Comparison of ENCODE assay signal across 30 cellular contexts in genomic region chr6:81594501-81594900, GRCh38.
"Had no signal": no experiment of that assay in that cellular context is flagged by ENCODE, and none has a peak within 500 bp of the region (broad histone marks: within the 10 kb centered on the region; RNA-seq: fewer than 3 reads in every experiment).

No MANE protein-coding gene starts in this region.

- ATAC-seq: naive thymus-derived CD8-positive, alpha-beta T cell; natural killer cell treated with Interleukin-12 subunit alpha and Interleukin-12 subunit beta and Interleukin-15 and Interleukin-18, amount 100 ng/mL, for 72 hours; pancreas; psoas muscle; right cardiac atrium; sciatic nerve; stimulated activated memory B cell treated with anti-CD40 and anti-IgM and Interleukin-4, amounts not matched to agents 10 μg/mL and 1 μg/mL and 100 μg/mL, for 72 hours; stimulated activated naive CD8-positive, alpha-beta T cell treated with anti-CD3 and anti-CD28 coated beads, Interleukin-15, amount 100 ng/mL, for 72 hours; stimulated activated naive CD8-positive, alpha-beta T cell treated with anti-CD3 and anti-CD28 coated beads, Interleukin-15, Interleukin-2, amounts not matched to agents 100 U/mL and 50 U/mL, for 24 hours had no signal

- H3K27me3 ChIP-seq: neutrophil, pancreas, spleen, suprapubic skin, testis, tibial artery, transverse colon, upper lobe of left lung, uterus had no signal

- H3K4me2 ChIP-seq: smooth muscle cell had no signal

- FAIRE-seq: pancreas had no signal

- H3K4me3 ChIP-seq: pancreas, psoas muscle, skin epidermis, smooth muscle cell, spleen, suprapubic skin, testis, tibial artery, transverse colon, upper lobe of left lung, uterus had no signal

- H3K27ac ChIP-seq: neutrophil, pancreas, psoas muscle, skin epidermis, spleen, suprapubic skin, testis, tibial artery, transverse colon, upper lobe of left lung, uterus had no signal

- H3K9me3 ChIP-seq: neutrophil, pancreas, psoas muscle, spleen, suprapubic skin, testis, tibial artery, transverse colon, upper lobe of left lung, uterus had no signal

- DNase-seq: naive B cell; naive thymus-derived CD8-positive, alpha-beta T cell; nephron progenitor cell; nucleus accumbens; pancreas; posterior cingulate gyrus; right cardiac atrium; spleen; stimulated activated CD4-positive, alpha-beta T cell treated with anti-CD3 and anti-CD28 coated beads, Interleukin-12 subunit alpha, Interleukin-12 subunit beta, amount 100 ng/mL, for 4 hours; stimulated activated CD4-positive, alpha-beta T cell treated with anti-CD3 and anti-CD28 coated beads, Interleukin-1b, Interleukin-23, amount 100 ng/mL, for 48 hours; stimulated activated CD4-positive, alpha-beta T cell treated with anti-CD3 and anti-CD28 coated beads, Interleukin-4, amount 100 ng/mL, for 1 hour; stimulated activated CD4-positive, alpha-beta T cell treated with anti-CD3 and anti-CD28 coated beads, Interleukin-4, amount 100 ng/mL, for 4 hours; stimulated activated CD8-positive, alpha-beta memory T cell treated with anti-CD3 and anti-CD28 coated beads, Interleukin-4, amount 100 ng/mL, for 48 hours; stimulated activated naive CD4-positive, alpha-beta T cell; stimulated activated naive CD8-positive, alpha-beta T cell treated with anti-CD3 and anti-CD28 coated beads, Interleukin-15, amount 100 ng/mL, for 72 hours; stimulated activated naive CD8-positive, alpha-beta T cell treated with anti-CD3 and anti-CD28 coated beads, Interleukin-15, Interleukin-2, amounts not matched to agents 100 U/mL and 50 U/mL, for 24 hours; substantia nigra; testis; tibial artery; transverse colon; upper lobe of left lung; uterus had no signal

- H3K36me3 ChIP-seq: neutrophil, pancreas, spleen, suprapubic skin, tibial artery, transverse colon, upper lobe of left lung, uterus had no signal

- H3K4me1 ChIP-seq: pancreas, psoas muscle, spleen, testis, tibial artery, transverse colon, upper lobe of left lung, uterus had no signal
